Comparison of ENCODE assay signal across 9 cellular contexts in genomic region chr5:58024151-58024550, GRCh38.
"Had no signal": no experiment of that assay in that cellular context is flagged by ENCODE, and none has a peak within 500 bp of the region (broad histone marks: within the 10 kb centered on the region; RNA-seq: fewer than 3 reads in every experiment).

No MANE protein-coding gene starts in this region.

- H3K27ac ChIP-seq: GM23248 had no signal

- H3K9me3 Mint-ChIP-seq: HFFc6, IgD-negative memory B cell had no signal

- H3K36me3 ChIP-seq: HAP-1 had no signal

- H3K4me3 Mint-ChIP-seq: HFFc6, IgD-negative memory B cell had no signal

- H3K9ac ChIP-seq: GM23248 had no signal

- H3K36me3 Mint-ChIP-seq: IgD-negative memory B cell had no signal

- H2AFZ ChIP-seq: GM23248 had no signal

- H3K4me3 ChIP-seq: GM23248, HAP-1 had no signal

- H3K27me3 Mint-ChIP-seq: IgD-negative memory B cell had no signal

- ATAC-seq: HCT116, HepG2 had no signal

- DNase-seq: GM23248, GOT3, H7, HFFc6, KBM-7 had no signal

- FAIRE-seq: HepG2 had no signal

- H3K9me3 ChIP-seq: HAP-1 had no signal

- H3K4me1 Mint-ChIP-seq: IgD-negative memory B cell had no signal

- H3K4me1 ChIP-seq: HAP-1 had no signal

- H3K27ac Mint-ChIP-seq: HFFc6, IgD-negative memory B cell had no signal
